ENCODE assay signal across 8 cellular contexts in the genomic region with DNA sequence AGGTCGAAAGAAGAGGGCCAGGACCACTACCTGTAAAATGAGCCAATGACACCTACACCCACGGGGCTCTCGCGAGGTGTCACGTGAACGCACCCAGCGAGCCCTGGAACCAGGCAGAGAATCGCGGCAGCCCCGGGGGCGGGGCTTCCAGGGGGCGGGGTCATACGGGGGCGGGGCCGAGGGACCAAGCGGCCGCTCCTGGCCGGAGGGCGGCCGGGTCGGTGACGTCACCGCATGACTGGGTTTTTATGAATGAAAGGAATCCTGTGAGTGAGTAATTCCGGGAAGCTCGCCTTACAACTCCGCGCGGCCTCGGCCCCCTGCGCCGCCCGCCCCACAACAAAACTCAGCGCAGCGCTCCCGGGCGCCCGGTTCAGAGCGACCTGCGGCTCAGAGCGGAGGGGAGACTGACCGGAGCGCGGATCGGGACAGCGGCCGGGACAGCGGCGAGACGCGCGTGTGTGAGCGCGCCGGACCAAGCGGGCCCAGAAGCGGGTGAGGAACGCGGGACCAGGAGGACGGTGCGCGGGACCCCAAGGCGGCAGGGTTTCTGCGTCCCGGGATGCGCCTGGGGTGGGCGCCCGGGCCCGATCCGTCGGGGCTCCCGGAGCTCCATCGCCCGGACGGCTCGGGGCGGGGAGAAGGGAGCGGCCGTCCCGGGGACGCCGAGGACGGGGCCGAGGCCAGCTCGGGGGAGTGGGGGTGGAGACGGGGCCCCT. TPM values are rescaled to one million over a fixed set of nuclear protein-coding genes. Genes with fewer than 3 reads are reported as not detected.
DNase-seq lines count a peak whose midpoint lies in the region; ATAC-seq and TF ChIP-seq lines count a peak whose summit lies in the region.

Gene MAFF, plus strand, starts transcription at position 277 of the 719 bp plus-strand sequence. CDS start 11,860 bp downstream, outside the sequence.

- no peaks in the 10 kb centered on the region for H4K20me1 ChIP-seq in mammary epithelial cell (ENCODE audit: insufficient read depth, low read length)

- POLR2A ChIA-PET in WTC11 (lab: Charles Lee) = interaction anchor here (0.6 to 1.8 kb wide), 6 partner anchors 13 to 439 kb away, joined by 3 to 8 read pairs (median 4); partner anchors contain the start of gene PLA2G6

- H3K4me1 ChIP-seq in mammary epithelial cell (ENCODE audit: insufficient read depth, low read length) = peaks cover 23% of the 10 kb centered on the region

- in situ Hi-C loops in mammary epithelial cell (cut with MboI; ENCODE audit: low sequenced_read_pairs in 2 of 2) = loop anchor here (10.0 kb wide), 1 partner anchor 87 kb away; the partner anchor contains the start of gene BAIAP2L2 (in 2 of the 2)

- H3K27ac Mint-ChIP-seq in WTC11 = peak within 1 kb of the TSS; percentile 25

- dilution Hi-C loops in mammary epithelial cell (cut with HindIII; ENCODE audit: low sequenced_read_pairs) = no loop called here

- H3K79me2 ChIP-seq in mammary epithelial cell (ENCODE audit: insufficient read depth, low read length) = peaks cover 50% of the 10 kb centered on the region

- intact Hi-C loops in mammary epithelial cell (cut with micrococcal nuclease) = loop anchor here (1.0 to 5.0 kb wide), 4 partner anchors 21 to 88 kb away; partner anchors contain the start of gene PLA2G6

- H3K9ac ChIP-seq in mammary epithelial cell (ENCODE audit: insufficient read depth, low read length) = peak within 1 kb of the TSS; percentile 97

- H3K27me3 Mint-ChIP-seq in WTC11 (ENCODE audit: low read depth) = peaks cover 54% of the 10 kb centered on the region

- ATAC-seq in HG02981 (IDR thresholded peaks at IDR 0.05; ENCODE audit: unreplicated experiment) (peak; percentile 46), WTC11 (peak; percentile 68)

- peak within 1 kb of the TSS; percentile 83 for H2AFZ ChIP-seq in mammary epithelial cell (ENCODE audit: low read depth, low read length)

- peak within 1 kb of the TSS; percentile 78 to 91 (median 87) for H3K4me3 ChIP-seq in mammary epithelial cell (replicated peaks in 1 of 3; ENCODE audit: insufficient read depth in 1 of 3, low read depth in 2 of 3, low read length in 3 of 3)
- peak within 1 kb of the TSS; percentile 56 to 93 (median 80) for H3K4me3 ChIP-seq in skin epidermis

- peak within 1 kb of the TSS; percentile 95 for H3K4me2 ChIP-seq in mammary epithelial cell (ENCODE audit: insufficient read depth, low read depth, low read length)

- H3K9me3 ChIP-seq in mammary epithelial cell (replicated peaks; ENCODE audit: insufficient read depth, low read length) = no peaks in the 10 kb centered on the region

- no peaks in the 10 kb centered on the region for H3K27me3 ChIP-seq in mammary epithelial cell (ENCODE audit: insufficient read depth, low read length)

- no TSS peak for BruUV-seq in mammary epithelial cell (replicated peaks; lab: Mats Ljungman, UMichigan)

- H3K36me3 ChIP-seq in mammary epithelial cell (ENCODE audit: insufficient read depth, low read length) = no peaks in the 10 kb centered on the region

- no peaks in the 10 kb centered on the region for H3K36me3 Mint-ChIP-seq in WTC11

- no peaks in the 10 kb centered on the region for H3K9me3 Mint-ChIP-seq in WTC11

- CTCF ChIA-PET in WTC11 (lab: Charles Lee) (interaction anchor here (0.7 to 2.2 kb wide), 11 partner anchors 10 to 172 kb away, joined by 3 to 18 read pairs (median 5); partner anchors contain the start of gene PLA2G6), mammary epithelial cell (lab: Charles Lee; ENCODE audit: low non-redundant PET) (interaction anchor here (0.7 kb wide), 1 partner anchor 84 kb away, joined by 3 read pairs; no protein-coding TSS in a partner anchor)

- peak; percentile 78 to 88 (median 78) for DNase-seq in NCI-H1417 (lab: John Stamatoyannopoulos, UW)
- DNase-seq in NCI-H1417 treated with DMSO at 0.1 percent for 48 hours (lab: John Stamatoyannopoulos, UW) = no peak
- DNase-seq in NCI-H2196 treated with DMSO at 0.1 percent for 48 hours (lab: John Stamatoyannopoulos, UW; ENCODE audit: unreplicated experiment) = peak; percentile 65
- DNase-seq in WTC11 (ENCODE audit: low spot score) = peak; percentile 96
- peak; percentile 95 for DNase-seq in mammary epithelial cell
- peak; percentile 97 for DNase-seq in iPS-NIHi7 (ENCODE audit: extremely low spot score)

- peak within 1 kb of the TSS; percentile 77 for H3K27ac ChIP-seq in mammary epithelial cell (ENCODE audit: insufficient read depth, low read depth, low read length)
- H3K27ac ChIP-seq in skin epidermis = peak within 1 kb of the TSS; percentile 69 to 100 (median 96)

- peaks cover 12% of the 10 kb centered on the region for H3K4me1 Mint-ChIP-seq in WTC11

- peak within 1 kb of the TSS; percentile 83 for H3K4me3 Mint-ChIP-seq in WTC11

- WGBS in mammary epithelial cell (ENCODE audit: low coverage, missing lambda C conversion rate) = 0% methylated on average over 2 of the region's 85 CpGs

- TF ChIP-seq CTCF in WTC11 (IDR thresholded peaks at IDR 0.05) (no peak), mammary epithelial cell (conservative IDR thresholded peaks at IDR 0.05 in 1 of 2, IDR thresholded peaks at IDR 0.05 in 1 of 2; ENCODE audit: extremely low read depth in 1 of 2, insufficient read depth in 1 of 2, low read depth in 1 of 2, low read length in 2 of 2) (no peak)

TF ChIP-seq in WTC11, 78 proteins besides CTCF, POLR2A, EP300 and RAD21 (continues in another document):
- no peak for TF ChIP-seq ZNF232 (CRISPR knock-in tag; IDR thresholded peaks at IDR 0.05)
- TF ChIP-seq, protein P1, sequence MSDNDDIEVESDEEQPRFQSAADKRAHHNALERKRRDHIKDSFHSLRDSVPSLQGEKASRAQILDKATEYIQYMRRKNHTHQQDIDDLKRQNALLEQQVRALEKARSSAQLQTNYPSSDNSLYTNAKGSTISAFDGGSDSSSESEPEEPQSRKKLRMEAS (CRISPR knock-in tag; IDR thresholded peaks at IDR 0.05) = no peak
- TF ChIP-seq CREB1 (CRISPR knock-in tag; IDR thresholded peaks at IDR 0.05) = no peak
- TF ChIP-seq STAT6 (CRISPR knock-in tag; conservative IDR thresholded peaks at IDR 0.05; ENCODE audit: low read depth) = no peak
- TF ChIP-seq USF1 (CRISPR knock-in tag; IDR thresholded peaks at IDR 0.05) = peak; percentile 81
- TF ChIP-seq E2F5 (CRISPR knock-in tag; IDR thresholded peaks at IDR 0.05) = 0 out of 2 replicates have a peak, but pooled peaks have one; percentile 19
- TF ChIP-seq E2F1 (CRISPR knock-in tag; IDR thresholded peaks at IDR 0.05) = no peak
- TF ChIP-seq, protein P2, sequence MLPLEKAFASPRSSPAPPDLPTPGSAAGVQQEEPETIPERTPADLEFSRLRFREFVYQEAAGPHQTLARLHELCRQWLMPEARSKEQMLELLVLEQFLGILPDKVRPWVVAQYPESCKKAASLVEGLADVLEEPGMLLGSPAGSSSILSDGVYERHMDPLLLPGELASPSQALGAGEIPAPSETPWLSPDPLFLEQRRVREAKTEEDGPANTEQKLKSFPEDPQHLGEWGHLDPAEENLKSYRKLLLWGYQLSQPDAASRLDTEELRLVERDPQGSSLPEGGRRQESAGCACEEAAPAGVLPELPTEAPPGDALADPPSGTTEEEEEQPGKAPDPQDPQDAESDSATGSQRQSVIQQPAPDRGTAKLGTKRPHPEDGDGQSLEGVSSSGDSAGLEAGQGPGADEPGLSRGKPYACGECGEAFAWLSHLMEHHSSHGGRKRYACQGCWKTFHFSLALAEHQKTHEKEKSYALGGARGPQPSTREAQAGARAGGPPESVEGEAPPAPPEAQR (CRISPR knock-in tag; IDR thresholded peaks at IDR 0.05) = no peak

RNA-seq across cellular contexts. Expression of gene MAFF, which starts in this region (rescaled TPM):
- total RNA-seq in WTC11 (2021) (4.6 to 6.1 TPM (median 5.7 TPM) in 3 replicates), mammary epithelial cell (10 to 100 TPM; 17.0 to 48.5 TPM)
- polyA plus RNA-seq in mammary epithelial cell = 13.9 TPM
- polyA minus RNA-seq in mammary epithelial cell = 5.3 TPM
